ENCODE assay signal across 8 cellular contexts in genomic region chr7:2530076-2530967, GRCh38. TPM values are rescaled to one million over a fixed set of nuclear protein-coding genes. Genes with fewer than 3 reads are reported as not detected.
DNase-seq lines count a peak whose midpoint lies in the region; ATAC-seq, FAIRE-seq and TF ChIP-seq lines count a peak whose summit lies in the region.
"Had no signal": no experiment of that assay in that cellular context is flagged by ENCODE, and none has a peak within 500 bp of the region (broad histone marks: within the 10 kb centered on the region; RNA-seq: fewer than 3 reads in every experiment).

No MANE protein-coding gene starts in this region.

- peak overlapping the region; percentile 74 to 80 for H3K27ac ChIP-seq in esophagus (ENCODE audit: low read depth in 2 of 2, low read length in 1 of 2)
- H3K27ac ChIP-seq in small intestine (ENCODE audit: low read depth in 1 of 2, low read length in 1 of 2) = peak overlapping the region; percentile 38 to 91

- DNase-seq in NB4 (ENCODE audit: low read depth) (peak; percentile 96), small intestine (peak; percentile 57), NCI-H524 (lab: John Stamatoyannopoulos, UW) (no peak)
- peak; percentile 89 for DNase-seq in activated CD8-positive, alpha-beta memory T cell treated with anti-CD3 and anti-CD28 coated beads for 24 hours

- TF ChIP-seq POLR2A in NB4 (IDR thresholded peaks at IDR 0.05; ENCODE audit: extremely low read depth, insufficient read length) = no peak

- no peak for TF ChIP-seq CTCF in NB4 (IDR thresholded peaks at IDR 0.05; ENCODE audit: low read depth, low read length)

- H3K27me3 ChIP-seq in esophagus (ENCODE audit: control insufficient read depth in 1 of 2, insufficient read depth in 2 of 2, low read length in 2 of 2) (no peaks in the 10 kb centered on the region), small intestine (ENCODE audit: control insufficient read depth in 2 of 2, insufficient read depth in 2 of 2, low read length in 2 of 2) (no peaks in the 10 kb centered on the region)

- no peak for FAIRE-seq in small intestine (lab: Jason Lieb, UNC)
- FAIRE-seq: TTC549 had no signal

- ATAC-seq in GM19452 (IDR thresholded peaks at IDR 0.05; ENCODE audit: unreplicated experiment) = peak; percentile 42
- no peak for ATAC-seq in HG02840 (IDR thresholded peaks at IDR 0.05; ENCODE audit: low FRiP score, unreplicated experiment)

- H3K4me3 ChIP-seq in NB4 (ENCODE audit: low read depth, low read length) = no peak overlapping the region
- no peak overlapping the region for H3K4me3 ChIP-seq in esophagus (ENCODE audit: low read depth in 1 of 2, low read length in 2 of 2)
- no peak overlapping the region for H3K4me3 ChIP-seq in small intestine (ENCODE audit: low read depth in 1 of 2, low read length in 2 of 2)

- H3K9me3 ChIP-seq in esophagus (ENCODE audit: control insufficient read depth in 2 of 2, insufficient read depth in 1 of 2, low read depth in 1 of 2, low read length in 1 of 2) = no peaks in the 10 kb centered on the region
- no peaks in the 10 kb centered on the region for H3K9me3 ChIP-seq in small intestine (ENCODE audit: control insufficient read depth, low read depth)

- H3K4me1 ChIP-seq in esophagus (ENCODE audit: control insufficient read depth in 2 of 2, insufficient read depth in 2 of 2, low read length in 1 of 2) (peaks cover 10 to 33% of the 10 kb centered on the region in 2 donors), small intestine (ENCODE audit: control insufficient read depth in 2 of 2, insufficient read depth in 1 of 2, low read depth in 1 of 2, low read length in 1 of 2) (peaks cover 7 to 8% of the 10 kb centered on the region in 2 donors)

- peaks cover 0 to 11% of the 10 kb centered on the region in 2 donors for H3K36me3 ChIP-seq in esophagus (ENCODE audit: control insufficient read depth in 2 of 2, insufficient read depth in 2 of 2, low read length in 1 of 2)
- peaks cover 2 to 3% of the 10 kb centered on the region in 2 donors for H3K36me3 ChIP-seq in small intestine (ENCODE audit: control insufficient read depth in 2 of 2, insufficient read depth in 2 of 2, low read length in 2 of 2)

- WGBS in esophagus, 2 donors = 32 to 38% methylated on average over 16 of the region's 16 CpGs
- 30 to 51% (median 41%) methylated on average over 16 of the region's 16 CpGs for whole genome bisulfite sequencing in small intestine, 3 donors

RNA-seq across cellular contexts. Expression of gene LFNG, which starts 10.7 kb away (rescaled TPM):
- polyA plus RNA-seq in esophagus = 10 to 100 TPM; 12.0 to 13.7 TPM
- 10 to 100 TPM; 10.5 to 39.3 (median 15.4) TPM for polyA plus RNA-seq in small intestine

RNA-seq across cellular contexts. Expression of gene BRAT1, which starts 25.0 kb away (rescaled TPM):
- polyA plus RNA-seq in esophagus (10 to 100 TPM; 15.6 to 19.5 TPM), small intestine (10 to 100 TPM; 25.6 to 40.3 (median 30.8) TPM)

RNA-seq across cellular contexts. Expression of gene IQCE, which starts 28.5 kb away (rescaled TPM):
- 1 to 10 TPM; 2.4 to 3.4 TPM for polyA plus RNA-seq in esophagus
- 10 to 100 TPM; 11.1 to 20.8 (median 19.9) TPM for polyA plus RNA-seq in small intestine

RNA-seq across cellular contexts. Expression of gene GRIFIN, which starts 54.1 kb away (rescaled TPM):
- polyA plus RNA-seq in esophagus = not detected
- polyA plus RNA-seq in small intestine = not detected

Comparison
In these comparisons a context has a peak if more than half of its experiments do, and no peak if none do; other contexts are left out.
1. DNase-seq: peak in NB4 (single experiment), activated CD8-positive, alpha-beta memory T cell treated with anti-CD3 and anti-CD28 coated beads for 24 hours (single experiment) and small intestine (single experiment); none in NCI-H524 (0 of 2).